Comparison of ENCODE assay signal across 8 cellular contexts in genomic region chr10:72249176-72249862, GRCh38. TPM values are rescaled to one million over a fixed set of nuclear protein-coding genes. Genes with fewer than 3 reads are reported as not detected.
DNase-seq lines count a peak whose midpoint lies in the region; ATAC-seq, FAIRE-seq and TF ChIP-seq lines count a peak whose summit lies in the region.
"Not testable (repeated sequence)": the region's sequence is repeated elsewhere in the genome, so short reads cannot be mapped to it uniquely, and the experiment has no call there.

No MANE protein-coding gene starts in this region.

- not testable (repeated sequence) for FAIRE-seq in K562 (lab: Jason Lieb, UNC)

- not testable (repeated sequence) for H3K79me2 ChIP-seq in K562 (ENCODE audit: control insufficient read depth, insufficient read depth, low read length)

- not testable (repeated sequence) for BruUV-seq in K562 (replicated peaks; lab: Mats Ljungman, UMichigan)

- H3K9me3 ChIP-seq in K562 (replicated peaks; ENCODE audit: control insufficient read depth, insufficient read depth, low read depth, low read length); cardiac muscle cell (ENCODE audit: low read depth): not testable (repeated sequence)

- not testable (repeated sequence) for H3K9me3 Mint-ChIP-seq in CD14-positive monocyte; natural killer cell; stimulated activated naive CD8-positive, alpha-beta T cell treated with anti-CD3 and anti-CD28 coated beads, Interleukin-15, amount 100 ng/mL, for 72 hours

- not testable (repeated sequence) for H3K36me3 Mint-ChIP-seq in CD14-positive monocyte, natural killer cell

- TF ChIP-seq CTCF in CD14-positive monocyte (IDR thresholded peaks at IDR 0.05); VCaP (conservative IDR thresholded peaks at IDR 0.05); K562 (IDR thresholded peaks at IDR 0.05 in 2 of 3, conservative IDR thresholded peaks at IDR 0.05 in 1 of 3; ENCODE audit: insufficient read depth in 2 of 3, low read depth in 1 of 3, low read length in 3 of 3); cardiac muscle cell (IDR thresholded peaks at IDR 0.05; ENCODE audit: low read depth, low read length); natural killer cell (IDR thresholded peaks at IDR 0.05): not testable (repeated sequence)

- not testable (repeated sequence) for TF ChIP-seq POLR2A in K562 (conservative IDR thresholded peaks at IDR 0.05)

- not testable (repeated sequence) for H3K36me3 ChIP-seq in K562 (ENCODE audit: control insufficient read depth, insufficient read depth, low read length); cardiac muscle cell

- H3K27ac Mint-ChIP-seq in CD14-positive monocyte (peak overlapping the region in 5 of 7 donors; percentile 54 to 86 (median 70)), natural killer cell (peak overlapping the region; percentile 88 to 89)
- H3K27ac Mint-ChIP-seq in stimulated activated naive CD8-positive, alpha-beta T cell treated with anti-CD3 and anti-CD28 coated beads, Interleukin-15, amount 100 ng/mL, for 72 hours, result peak overlapping the region; percentile 93

- WGBS in K562 (ENCODE audit: insufficient coverage, low coverage, missing lambda C conversion rate), result 90% methylated on average over 17 of the region's 17 CpGs

- not testable (repeated sequence) for H3K27me3 Mint-ChIP-seq in CD14-positive monocyte (ENCODE audit: low read depth in 3 of 3); natural killer cell (ENCODE audit: low read depth in 2 of 2); stimulated activated naive CD8-positive, alpha-beta T cell treated with anti-CD3 and anti-CD28 coated beads, Interleukin-15, amount 100 ng/mL, for 72 hours

- peaks cover 26% of the 10 kb centered on the region for H3K4me1 Mint-ChIP-seq in CD14-positive monocyte
- H3K4me1 Mint-ChIP-seq in natural killer cell, result peaks cover 64 to 83% of the 10 kb centered on the region in 2 donors
- peaks cover 94% of the 10 kb centered on the region for H3K4me1 Mint-ChIP-seq in stimulated activated naive CD8-positive, alpha-beta T cell treated with anti-CD3 and anti-CD28 coated beads, Interleukin-15, amount 100 ng/mL, for 72 hours

- POLR2A ChIA-PET in K562 (lab: Yijun Ruan, JAX), result interaction anchor here (7.5 kb wide), 1 partner anchor 10 kb away, joined by 42 read pairs; no protein-coding TSS in a partner anchor

- ATAC-seq in GM21390 (IDR thresholded peaks at IDR 0.05; ENCODE audit: unreplicated experiment) (peak; percentile 17), HG03342 (IDR thresholded peaks at IDR 0.05; ENCODE audit: unreplicated experiment) (peak; percentile 28)
- not testable (repeated sequence) for ATAC-seq in K562; natural killer cell; stimulated activated naive CD8-positive, alpha-beta T cell treated with anti-CD3 and anti-CD28 coated beads, Interleukin-15, amount 100 ng/mL, for 72 hours

- CTCF ChIA-PET in K562 (lab: Yijun Ruan, JAX; ENCODE audit: low intra/inter-chr PET ratio), result not testable (repeated sequence)

- not testable (repeated sequence) for H3K4me3 ChIP-seq in K562, cardiac muscle cell

- H3K4me1 ChIP-seq in K562 (replicated peaks in 1 of 2; ENCODE audit: control insufficient read depth in 2 of 2, insufficient read depth in 2 of 2, low read length in 2 of 2), result peaks cover 29 to 47% of the 10 kb centered on the region in 2 experiments
- H3K4me1 ChIP-seq in cardiac muscle cell (ENCODE audit: low read depth), result peaks cover 33% of the 10 kb centered on the region

- H3K9ac ChIP-seq in K562 (ENCODE audit: insufficient read depth in 1 of 2, low read depth in 2 of 2, low read length in 2 of 2), result peak overlapping the region in 1 of 2 experiments; percentile 77; a peak in 2 of 4 replicates

- intact Hi-C loops in CD14-positive monocyte (cut with micrococcal nuclease); K562 (cut with micrococcal nuclease): not testable (repeated sequence)
- intact Hi-C loops in natural killer cell (cut with micrococcal nuclease), result loop anchor here (2.0 kb wide), 1 partner anchor 47 kb away; no protein-coding TSS in a partner anchor

- TF ChIP-seq EP300 in K562 (IDR thresholded peaks at IDR 0.05; ENCODE audit: low read length), result not testable (repeated sequence)

- peak overlapping the region; percentile 79 for H2AFZ ChIP-seq in K562 (ENCODE audit: low read depth, low read length)

- H3K4me2 ChIP-seq in K562 (ENCODE audit: insufficient read depth, low read length), result not testable (repeated sequence)

- not testable (repeated sequence) for TF ChIP-seq RAD21 in K562 (CRISPR knock-in tag; conservative IDR thresholded peaks at IDR 0.05 in 1 of 2, IDR thresholded peaks at IDR 0.05 in 1 of 2)

- H3K27ac ChIP-seq in VCaP, result peak overlapping the region; percentile 85
- not testable (repeated sequence) for H3K27ac ChIP-seq in K562 (ENCODE audit: extremely low read depth, low read depth, low read length)
- H3K27ac ChIP-seq in cardiac muscle cell, result peak overlapping the region; percentile 58

- H4K20me1 ChIP-seq in K562 (replicated peaks; ENCODE audit: control insufficient read depth, insufficient read depth, low read length), result not testable (repeated sequence)

- in situ Hi-C loops in K562 (cut with MboI), result not testable (repeated sequence)

- not testable (repeated sequence) for H3K27me3 ChIP-seq in K562 (ENCODE audit: control insufficient read depth in 2 of 2, insufficient read depth in 2 of 2, low read length in 2 of 2); cardiac muscle cell

- H3K4me3 Mint-ChIP-seq in CD14-positive monocyte (peak overlapping the region; percentile 20 to 79), natural killer cell (peak overlapping the region; percentile 88)
- H3K4me3 Mint-ChIP-seq in stimulated activated naive CD8-positive, alpha-beta T cell treated with anti-CD3 and anti-CD28 coated beads, Interleukin-15, amount 100 ng/mL, for 72 hours, result peak overlapping the region; percentile 85 to 88

- not testable (repeated sequence) for H3K9me1 ChIP-seq in K562 (ENCODE audit: control insufficient read depth, insufficient read depth, low read length)

- DNase-seq in CD14-positive monocyte (ENCODE audit: low spot score); K562 (ENCODE audit: extremely low read depth in 1 of 4, low spot score in 3 of 4); cardiac muscle cell (ENCODE audit: low read depth in 1 of 2, low spot score in 1 of 2); natural killer cell; stimulated activated naive CD8-positive, alpha-beta T cell treated with anti-CD3 and anti-CD28 coated beads, Interleukin-15, amount 100 ng/mL, for 72 hours: not testable (repeated sequence)

RNA-seq across cellular contexts. Expression of gene DDIT4, which starts 24.4 kb away (rescaled TPM):
- polyA plus RNA-seq in CD14-positive monocyte, result 10 to 100 TPM; 26.1 to 45.8 TPM
- total RNA-seq in K562 (2011; cell fraction: chromatin; rRNA removed; ENCODE audit: low replicate concordance), result 185 and 371 TPM in 2 replicates
- 455 and 610 TPM in 2 replicates for total RNA-seq in K562 (2011; cell fraction: nucleolus; rRNA removed)
- 314 and 392 TPM in 2 replicates for total RNA-seq in K562 (2011; cell fraction: nucleoplasm; rRNA removed)
- total RNA-seq in K562 (2014; rRNA removed), result 593 and 675 TPM in 2 replicates
- total RNA-seq in K562 (2014; rRNA removed; fragmentation: Illumina TruSeq; extraction: Trizol), result 159 and 200 TPM in 2 replicates
- total RNA-seq in K562 (2015; rRNA removed; fragmentation: Illumina TruSeq; extraction: Trizol), result 13.2 and 14.7 TPM in 2 replicates
- 453 and 674 TPM in 2 replicates for total RNA-seq in K562 (2021)
- 228 and 529 TPM in 2 replicates for polyA plus RNA-seq in K562 (2011; rRNA removed)
- 345 and 451 TPM in 2 replicates for polyA plus RNA-seq in K562 (2011; cell fraction: cytosol; rRNA removed)
- polyA plus RNA-seq in K562 (2011; cell fraction: nucleus; rRNA removed), result 384 and 450 TPM in 2 replicates
- 184 and 695 TPM in 2 replicates for polyA plus RNA-seq in K562 (2012)
- 107 and 370 TPM in 2 replicates for polyA plus RNA-seq in K562 (2014; fragmentation: Illumina TruSeq; extraction: Trizol)
- polyA plus RNA-seq in K562 (2014; fragmentation: Nextera tagmentation; extraction: Ambion mirVana), result 10 to 100 TPM in 1 of 2 experiments, 1 to 10 TPM in 1; 8.2 to 12.3 TPM
- 362 and 564 TPM in 2 replicates for polyA plus RNA-seq in K562 (2014; rRNA removed)
- polyA minus RNA-seq in K562 (2011; rRNA and poly(A)+ RNA removed), result 156 and 267 TPM in 2 replicates
- polyA minus RNA-seq in K562 (2011; cell fraction: cytosol; rRNA and poly(A)+ RNA removed), result 180 and 395 TPM in 2 replicates
- polyA minus RNA-seq in K562 (2011; cell fraction: nucleus; rRNA and poly(A)+ RNA removed), result 272 and 555 TPM in 2 replicates
- total RNA-seq in cardiac muscle cell, result 213 and 227 TPM in 2 replicates
- 210 and 276 TPM in 2 replicates for polyA plus RNA-seq in cardiac muscle cell
- 100 to 1,000 TPM; 174 to 232 (median 200) TPM for total RNA-seq in natural killer cell

RNA-seq across cellular contexts. Expression of gene ASCC1, which starts 33.2 kb away (rescaled TPM):
- polyA plus RNA-seq in CD14-positive monocyte (10 to 100 TPM; 17.9 to 20.9 TPM), K562 (2011; rRNA removed) (53.2 and 64.1 TPM in 2 replicates), K562 (2014; fragmentation: Illumina TruSeq; extraction: Trizol) (54.4 and 70.0 TPM in 2 replicates), K562 (2014; fragmentation: Nextera tagmentation; extraction: Ambion mirVana) (10 to 100 TPM; 50.8 to 73.3 TPM), K562 (2014; rRNA removed) (42.7 and 55.5 TPM in 2 replicates), cardiac muscle cell (58.4 and 61.0 TPM in 2 replicates)
- 49.7 and 77.0 TPM in 2 replicates for total RNA-seq in K562 (2011; cell fraction: chromatin; rRNA removed; ENCODE audit: low replicate concordance)
- 28.7 and 34.9 TPM in 2 replicates for total RNA-seq in K562 (2011; cell fraction: nucleolus; rRNA removed)
- 43.5 and 57.0 TPM in 2 replicates for total RNA-seq in K562 (2011; cell fraction: nucleoplasm; rRNA removed)
- total RNA-seq in K562 (2014; rRNA removed) (27.6 and 31.7 TPM in 2 replicates), K562 (2014; rRNA removed; fragmentation: Illumina TruSeq; extraction: Trizol) (52.8 and 62.6 TPM in 2 replicates), K562 (2015; rRNA removed; fragmentation: Illumina TruSeq; extraction: Trizol) (33.3 and 38.2 TPM in 2 replicates), K562 (2021) (45.7 and 48.4 TPM in 2 replicates), cardiac muscle cell (41.3 and 47.9 TPM in 2 replicates), natural killer cell (10 to 100 TPM; 26.0 to 35.2 (median 29.3) TPM)
- polyA plus RNA-seq in K562 (2011; cell fraction: cytosol; rRNA removed), result 20.9 and 37.8 TPM in 2 replicates
- 13.5 and 19.8 TPM in 2 replicates for polyA plus RNA-seq in K562 (2011; cell fraction: nucleus; rRNA removed)
- 39.1 and 50.0 TPM in 2 replicates for polyA plus RNA-seq in K562 (2012)
- polyA minus RNA-seq in K562 (2011; rRNA and poly(A)+ RNA removed), result 90.3 and 97.7 TPM in 2 replicates
- 35.1 and 39.2 TPM in 2 replicates for polyA minus RNA-seq in K562 (2011; cell fraction: cytosol; rRNA and poly(A)+ RNA removed)
- polyA minus RNA-seq in K562 (2011; cell fraction: nucleus; rRNA and poly(A)+ RNA removed), result 13.6 and 33.1 TPM in 2 replicates

RNA-seq across cellular contexts. Expression of gene ANAPC16, which starts 33.5 kb away (rescaled TPM):
- 100 to 1,000 TPM; 148 to 167 TPM for polyA plus RNA-seq in CD14-positive monocyte
- 13.7 and 30.0 TPM in 2 replicates for total RNA-seq in K562 (2011; cell fraction: chromatin; rRNA removed; ENCODE audit: low replicate concordance)
- 13.7 and 15.7 TPM in 2 replicates for total RNA-seq in K562 (2011; cell fraction: nucleolus; rRNA removed)
- 30.3 and 57.6 TPM in 2 replicates for total RNA-seq in K562 (2011; cell fraction: nucleoplasm; rRNA removed)
- 42.6 and 55.8 TPM in 2 replicates for total RNA-seq in K562 (2014; rRNA removed)
- 108 and 111 TPM in 2 replicates for total RNA-seq in K562 (2014; rRNA removed; fragmentation: Illumina TruSeq; extraction: Trizol)
- 79.7 and 87.7 TPM in 2 replicates for total RNA-seq in K562 (2015; rRNA removed; fragmentation: Illumina TruSeq; extraction: Trizol)
- 72.5 and 72.7 TPM in 2 replicates for total RNA-seq in K562 (2021)
- 162 and 168 TPM in 2 replicates for polyA plus RNA-seq in K562 (2011; rRNA removed)
- polyA plus RNA-seq in K562 (2011; cell fraction: cytosol; rRNA removed), result 47.9 and 96.2 TPM in 2 replicates
- polyA plus RNA-seq in K562 (2011; cell fraction: nucleus; rRNA removed), result 27.0 and 46.2 TPM in 2 replicates
- polyA plus RNA-seq in K562 (2012), result 85.3 and 238 TPM in 2 replicates
- 74.2 and 85.3 TPM in 2 replicates for polyA plus RNA-seq in K562 (2014; fragmentation: Illumina TruSeq; extraction: Trizol)
- polyA plus RNA-seq in K562 (2014; fragmentation: Nextera tagmentation; extraction: Ambion mirVana), result 100 to 1,000 TPM; 184 to 208 TPM
- 112 and 134 TPM in 2 replicates for polyA plus RNA-seq in K562 (2014; rRNA removed)
- polyA minus RNA-seq in K562 (2011; rRNA and poly(A)+ RNA removed), result 41.3 and 52.4 TPM in 2 replicates
- 13.9 and 15.1 TPM in 2 replicates for polyA minus RNA-seq in K562 (2011; cell fraction: cytosol; rRNA and poly(A)+ RNA removed)
- polyA minus RNA-seq in K562 (2011; cell fraction: nucleus; rRNA and poly(A)+ RNA removed), result 3.2 and 10.0 TPM in 2 replicates
- 92.2 and 103 TPM in 2 replicates for total RNA-seq in cardiac muscle cell
- 242 and 283 TPM in 2 replicates for polyA plus RNA-seq in cardiac muscle cell
- total RNA-seq in natural killer cell, result 10 to 100 TPM; 70.9 to 77.0 (median 71.0) TPM
